ENCODE assay signal across 22 cellular contexts in genomic region chr9:124329393-124329792, GRCh38.
"Had no signal": no experiment of that assay in that cellular context is flagged by ENCODE, and none has a peak within 500 bp of the region (broad histone marks: within the 10 kb centered on the region; RNA-seq: fewer than 3 reads in every experiment).

No MANE protein-coding gene starts in this region.

- H3K27ac Mint-ChIP-seq: activated CD4-positive, alpha-beta T cell treated with anti-CD3 and anti-CD28 coated beads for 36 hours; activated naive CD4-positive, alpha-beta T cell treated with anti-CD3 and anti-CD28 coated beads for 36 hours; activated naive CD8-positive, alpha-beta T cell treated with anti-CD3 and anti-CD28 coated beads, Interleukin-2, amount 10 ng/mL, durations not matched to agents 7 days and 5 days; activated T-helper 1 cell treated with anti-CD3 and anti-CD28 coated beads, Interleukin-12 subunit alpha, Interleukin-12 subunit beta, Interleukin-2, Interleukin-4 antibody, amounts not matched to agents 30 ng/mL and 10 ng/mL and 1 ng/mL, durations not matched to agents 14 hours and 24 hours and 36 hours; stimulated activated naive CD8-positive, alpha-beta T cell treated with anti-CD3 and anti-CD28 coated beads, Interleukin-15, Interleukin-2, amounts not matched to agents 100 ng/mL and 50 ng/mL, for 24 hours had no signal

- H3K9me3 Mint-ChIP-seq: activated naive CD4-positive, alpha-beta T cell treated with anti-CD3 and anti-CD28 coated beads for 36 hours; activated naive CD8-positive, alpha-beta T cell treated with anti-CD3 and anti-CD28 coated beads, Interleukin-2, amount 10 ng/mL, durations not matched to agents 7 days and 5 days; activated T-helper 1 cell treated with anti-CD3 and anti-CD28 coated beads, Interleukin-12 subunit alpha, Interleukin-12 subunit beta, Interleukin-2, Interleukin-4 antibody, amounts not matched to agents 30 ng/mL and 10 ng/mL and 1 ng/mL, durations not matched to agents 14 hours and 24 hours and 36 hours; nephron progenitor cell; stimulated activated effector memory CD8-positive, alpha-beta T cell treated with anti-CD3 and anti-CD28 coated beads, Interleukin-12 subunit alpha, Interleukin-12 subunit beta, amount 100 ng/mL, for 72 hours; stimulated activated naive CD8-positive, alpha-beta T cell treated with anti-CD3 and anti-CD28 coated beads, Interleukin-15, Interleukin-2, amounts not matched to agents 100 ng/mL and 50 ng/mL, for 24 hours had no signal

- ATAC-seq: activated CD4-positive, alpha-beta T cell treated with anti-CD3 and anti-CD28 coated beads for 36 hours; left cardiac atrium; left ventricle myocardium superior; pancreas; stimulated activated effector memory CD8-positive, alpha-beta T cell treated with anti-CD3 and anti-CD28 coated beads, Interleukin-12 subunit alpha, Interleukin-12 subunit beta, amount 100 ng/mL, for 72 hours had no signal

- H3K4me3 Mint-ChIP-seq: activated CD4-positive, alpha-beta T cell treated with anti-CD3 and anti-CD28 coated beads for 36 hours; activated naive CD4-positive, alpha-beta T cell treated with anti-CD3 and anti-CD28 coated beads for 36 hours; activated naive CD8-positive, alpha-beta T cell treated with anti-CD3 and anti-CD28 coated beads, Interleukin-2, amount 10 ng/mL, durations not matched to agents 7 days and 5 days; activated T-helper 1 cell treated with anti-CD3 and anti-CD28 coated beads, Interleukin-12 subunit alpha, Interleukin-12 subunit beta, Interleukin-2, Interleukin-4 antibody, amounts not matched to agents 30 ng/mL and 10 ng/mL and 1 ng/mL, durations not matched to agents 14 hours and 24 hours and 36 hours; naive B cell; nephron progenitor cell; stimulated activated effector memory CD8-positive, alpha-beta T cell treated with anti-CD3 and anti-CD28 coated beads, Interleukin-12 subunit alpha, Interleukin-12 subunit beta, amount 100 ng/mL, for 72 hours; stimulated activated naive CD8-positive, alpha-beta T cell treated with anti-CD3 and anti-CD28 coated beads, Interleukin-15, Interleukin-2, amounts not matched to agents 100 ng/mL and 50 ng/mL, for 24 hours had no signal

- H3K36me3 Mint-ChIP-seq: activated naive CD8-positive, alpha-beta T cell treated with anti-CD3 and anti-CD28 coated beads, Interleukin-2, amount 10 ng/mL, durations not matched to agents 7 days and 5 days had no signal

- DNase-seq: activated CD4-positive, alpha-beta T cell treated with anti-CD3 and anti-CD28 coated beads for 36 hours; activated CD4-positive, CD25-positive, alpha-beta regulatory T cell; activated CD8-positive, alpha-beta memory T cell treated with anti-CD3 and anti-CD28 coated beads for 24 hours; activated effector memory CD4-positive, alpha-beta T cell treated with anti-CD3 and anti-CD28 coated beads, Interleukin-2, amount 50 U/mL, for 16 hours; activated naive CD4-positive, alpha-beta T cell treated with anti-CD3 and anti-CD28 coated beads for 36 hours; activated naive CD8-positive, alpha-beta T cell treated with anti-CD3 and anti-CD28 coated beads, Interleukin-2, amount 10 ng/mL, durations not matched to agents 7 days and 5 days; brain microvascular endothelial cell; left cardiac atrium; left ventricle myocardium superior; naive B cell; nephron progenitor cell; sigmoid colon; small intestine; stimulated activated CD4-positive, alpha-beta T cell treated with anti-CD3 and anti-CD28 coated beads, Interleukin-4, amount 100 ng/mL, for 24 hours; thyroid gland had no signal

- H3K27ac ChIP-seq: ascending aorta, brain microvascular endothelial cell, pancreas, sigmoid colon, thyroid gland, upper lobe of left lung, vagina had no signal

- H3K4me1 Mint-ChIP-seq: activated CD4-positive, alpha-beta T cell treated with anti-CD3 and anti-CD28 coated beads for 36 hours; activated naive CD8-positive, alpha-beta T cell treated with anti-CD3 and anti-CD28 coated beads, Interleukin-2, amount 10 ng/mL, durations not matched to agents 7 days and 5 days; stimulated activated effector memory CD8-positive, alpha-beta T cell treated with anti-CD3 and anti-CD28 coated beads, Interleukin-12 subunit alpha, Interleukin-12 subunit beta, amount 100 ng/mL, for 72 hours had no signal

- H3K27me3 Mint-ChIP-seq: activated CD4-positive, alpha-beta T cell treated with anti-CD3 and anti-CD28 coated beads for 36 hours; activated naive CD8-positive, alpha-beta T cell treated with anti-CD3 and anti-CD28 coated beads, Interleukin-2, amount 10 ng/mL, durations not matched to agents 7 days and 5 days; naive B cell; stimulated activated naive CD8-positive, alpha-beta T cell treated with anti-CD3 and anti-CD28 coated beads, Interleukin-15, Interleukin-2, amounts not matched to agents 100 ng/mL and 50 ng/mL, for 24 hours had no signal
